Comparison of ENCODE assay signal across 1 cellular context in the genomic region with DNA sequence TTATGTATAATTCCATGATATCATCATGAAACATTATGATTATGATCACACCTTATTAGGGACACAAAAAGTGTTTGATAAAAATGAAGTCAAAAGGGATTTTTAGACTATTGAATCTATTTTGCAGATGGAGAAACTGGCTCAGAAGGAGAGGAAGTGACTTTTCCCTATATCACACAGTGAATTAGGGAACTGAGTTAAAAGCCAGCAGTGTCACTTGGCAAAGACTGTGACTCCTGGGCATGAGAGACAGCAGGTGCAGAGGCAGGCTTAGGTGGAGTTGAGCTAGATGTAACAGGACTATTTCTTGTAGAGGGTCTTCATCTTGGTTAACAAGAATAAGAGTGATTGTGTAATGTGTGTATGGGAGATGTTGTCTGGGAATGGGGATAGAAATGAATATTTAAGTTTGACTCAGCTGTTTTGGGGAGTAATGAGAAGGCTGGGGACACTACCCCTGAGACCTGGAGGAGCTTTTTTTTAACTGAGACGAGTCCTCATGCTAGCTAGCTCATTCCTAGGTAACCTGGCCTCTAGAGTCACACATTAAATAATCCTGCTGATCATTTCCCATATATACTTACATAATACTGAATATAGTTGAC.
TF ChIP-seq lines count a peak whose summit lies in the region.

No MANE protein-coding gene starts in this region.

TF ChIP-seq in GM12878, 131 proteins besides CTCF, POLR2A, EP300 and RAD21:
- TF ChIP-seq CEBPB (IDR thresholded peaks at IDR 0.05; ENCODE audit: borderline replicate concordance in 1 of 2, low read depth in 2 of 2, low read length in 2 of 2), result no peak
- TF ChIP-seq, protein P1, sequence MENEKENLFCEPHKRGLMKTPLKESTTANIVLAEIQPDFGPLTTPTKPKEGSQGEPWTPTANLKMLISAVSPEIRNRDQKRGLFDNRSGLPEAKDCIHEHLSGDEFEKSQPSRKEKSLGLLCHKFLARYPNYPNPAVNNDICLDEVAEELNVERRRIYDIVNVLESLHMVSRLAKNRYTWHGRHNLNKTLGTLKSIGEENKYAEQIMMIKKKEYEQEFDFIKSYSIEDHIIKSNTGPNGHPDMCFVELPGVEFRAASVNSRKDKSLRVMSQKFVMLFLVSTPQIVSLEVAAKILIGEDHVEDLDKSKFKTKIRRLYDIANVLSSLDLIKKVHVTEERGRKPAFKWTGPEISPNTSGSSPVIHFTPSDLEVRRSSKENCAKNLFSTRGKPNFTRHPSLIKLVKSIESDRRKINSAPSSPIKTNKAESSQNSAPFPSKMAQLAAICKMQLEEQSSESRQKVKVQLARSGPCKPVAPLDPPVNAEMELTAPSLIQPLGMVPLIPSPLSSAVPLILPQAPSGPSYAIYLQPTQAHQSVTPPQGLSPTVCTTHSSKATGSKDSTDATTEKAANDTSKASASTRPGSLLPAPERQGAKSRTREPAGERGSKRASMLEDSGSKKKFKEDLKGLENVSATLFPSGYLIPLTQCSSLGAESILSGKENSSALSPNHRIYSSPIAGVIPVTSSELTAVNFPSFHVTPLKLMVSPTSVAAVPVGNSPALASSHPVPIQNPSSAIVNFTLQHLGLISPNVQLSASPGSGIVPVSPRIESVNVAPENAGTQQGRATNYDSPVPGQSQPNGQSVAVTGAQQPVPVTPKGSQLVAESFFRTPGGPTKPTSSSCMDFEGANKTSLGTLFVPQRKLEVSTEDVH (IDR thresholded peaks at IDR 0.05; ENCODE audit: low read depth, partially characterized antibody), result no peak
- no peak for TF ChIP-seq MEF2A (IDR thresholded peaks at IDR 0.05; ENCODE audit: insufficient read depth, low read depth, low read length)
- TF ChIP-seq IKZF2 (IDR thresholded peaks at IDR 0.05), result peak in 1 of 2 experiments; percentile 19; a peak in 2 of 4 replicates
- TF ChIP-seq PAX8 (IDR thresholded peaks at IDR 0.05), result no peak
- TF ChIP-seq GABPA (IDR thresholded peaks at IDR 0.05; ENCODE audit: low read depth), result no peak
- peak; percentile 68; the same call in 1 of the 2 replicates for TF ChIP-seq SPI1 (IDR thresholded peaks at IDR 0.05; ENCODE audit: borderline replicate concordance, insufficient read depth, low read depth, low read length)
- no peak for TF ChIP-seq SREBF1 (IDR thresholded peaks at IDR 0.05; ENCODE audit: low read length)
